In the genomic region with DNA sequence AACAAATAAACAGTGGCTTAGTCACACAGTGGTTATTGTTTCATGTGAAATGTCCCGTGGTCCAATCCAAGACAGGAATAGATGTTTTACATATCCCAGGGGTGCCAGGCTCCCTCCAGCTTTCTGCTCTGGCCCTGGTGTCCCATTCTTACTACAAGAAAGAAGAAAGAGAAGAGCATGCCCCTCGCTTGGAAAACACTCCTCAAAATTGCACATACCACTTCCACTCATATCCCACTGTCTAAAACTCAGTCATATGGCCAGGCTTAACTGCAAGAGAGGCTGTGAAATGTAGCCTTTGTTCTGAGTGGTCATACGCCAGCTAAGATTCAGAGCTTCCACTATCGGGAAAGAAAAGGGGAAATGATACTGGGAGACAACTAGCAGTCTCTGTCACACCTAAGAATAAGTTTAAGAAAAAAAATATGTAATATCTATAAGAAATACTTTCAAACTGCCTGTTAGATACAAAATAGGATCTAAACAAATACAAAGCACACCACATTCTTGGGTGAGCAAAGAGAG, we compare ENCODE assay signal across 14 cellular contexts.
DNase-seq lines count a peak whose midpoint lies in the region; ATAC-seq and TF ChIP-seq lines count a peak whose summit lies in the region.
"Had no signal": no experiment of that assay in that cellular context is flagged by ENCODE, and none has a peak within 500 bp of the region (broad histone marks: within the 10 kb centered on the region; RNA-seq: fewer than 3 reads in every experiment).

No MANE protein-coding gene starts in this region.

- no peak overlapping the region for H3K27ac Mint-ChIP-seq in chondrocyte (ENCODE audit: unreplicated experiment)

- CTCF ChIA-PET in RWPE1 (lab: Yijun Ruan, JAX) = no interaction called here

- H3K36me3 Mint-ChIP-seq in chondrocyte (ENCODE audit: low read depth) = no peaks in the 10 kb centered on the region

- ATAC-seq in GM19397 (IDR thresholded peaks at IDR 0.05; ENCODE audit: unreplicated experiment) (peak; percentile 70), HG02870 (IDR thresholded peaks at IDR 0.05; ENCODE audit: unreplicated experiment) (peak; percentile 93), left ventricle myocardium superior (no peak)
- ATAC-seq: left lobe of liver had no signal

- peak; percentile 36 for DNase-seq in NCI-H69 (lab: John Stamatoyannopoulos, UW)
- DNase-seq in superior temporal gyrus (ENCODE audit: extremely low spot score) = peak; percentile 38
- DNase-seq in RWPE1 (ENCODE audit: low spot score) = no peak
- DNase-seq in left ventricle myocardium superior = no peak
- no peak for DNase-seq in chondrocyte (ENCODE audit: low spot score)
- DNase-seq: activated CD8-positive, alpha-beta memory T cell treated with anti-CD3 and anti-CD28 coated beads, Interleukin-2, amount 50 U/mL, for 48 hours; amniotic stem cell; NCI-H2081; OCI-M1; stimulated activated CD4-positive, alpha-beta T cell treated with anti-CD3 and anti-CD28 coated beads, Interleukin-2, amount 100 ng/mL, for 24 hours; stimulated activated naive CD4-positive, alpha-beta T cell had no signal

- no peak overlapping the region for H3K4me3 Mint-ChIP-seq in chondrocyte (ENCODE audit: unreplicated experiment)

- H3K27ac ChIP-seq in RWPE1 = no peak overlapping the region

- peaks cover 11% of the 10 kb centered on the region for H3K27me3 Mint-ChIP-seq in chondrocyte (ENCODE audit: low read depth)

- TF ChIP-seq CTCF in RWPE1 (conservative IDR thresholded peaks at IDR 0.05; ENCODE audit: low read depth) (no peak), chondrocyte (IDR thresholded peaks at IDR 0.05) (no peak)

- H3K4me1 Mint-ChIP-seq in chondrocyte (ENCODE audit: low read depth) = no peaks in the 10 kb centered on the region

- intact Hi-C loops in left ventricle myocardium superior (cut with micrococcal nuclease) = no loop called here

- POLR2A ChIA-PET in RWPE1 (lab: Yijun Ruan, JAX; ENCODE audit: low non-redundant PET) = no interaction called here

- H3K9me3 Mint-ChIP-seq in chondrocyte (ENCODE audit: low read depth) = no peaks in the 10 kb centered on the region

Comparison
In these comparisons a context has a peak if more than half of its experiments do, and no peak if none do; other contexts are left out.
1. DNase-seq: peak in NCI-H69 (single experiment) and superior temporal gyrus (single experiment); none in RWPE1 (single experiment), left ventricle myocardium superior (single experiment) and chondrocyte (single experiment).